26 cellular contexts compared by ENCODE assay signal in the genomic region with DNA sequence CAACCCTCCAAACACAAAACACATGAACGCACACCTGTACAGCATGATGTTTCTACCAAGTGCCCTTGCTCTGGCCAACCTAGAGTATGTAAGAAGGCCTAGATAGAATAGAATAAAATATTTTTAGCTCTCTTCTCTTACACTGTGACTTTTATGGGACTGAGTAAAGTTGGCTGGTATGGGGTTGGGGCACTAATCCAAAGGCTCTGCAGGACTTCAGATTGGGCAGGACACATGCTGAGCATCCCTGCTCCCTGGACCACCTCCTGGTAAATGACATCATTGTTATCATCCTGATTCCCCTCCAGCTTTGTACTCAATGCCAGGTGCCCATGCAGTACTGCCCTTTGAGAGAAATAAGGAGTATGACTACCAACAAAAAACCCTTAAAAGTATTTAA.
A peak's percentile ranks its signal among the peaks of the same experiment; 100 is the strongest.
DNase-seq lines count a peak whose midpoint lies in the region; ATAC-seq and TF ChIP-seq lines count a peak whose summit lies in the region.
"Had no signal": no experiment of that assay in that cellular context is flagged by ENCODE, and none has a peak within 500 bp of the region (broad histone marks: within the 10 kb centered on the region; RNA-seq: fewer than 3 reads in every experiment).

No MANE protein-coding gene starts in this region.

- H3K9me3 ChIP-seq in heart left ventricle: no peaks in the 10 kb centered on the region
- no peaks in the 10 kb centered on the region for H3K9me3 ChIP-seq in osteoblast (ENCODE audit: low read depth, low read length)
- H3K9me3 ChIP-seq in OCI-LY7 (ENCODE audit: low read length): no peaks in the 10 kb centered on the region
- H3K9me3 ChIP-seq in prostate gland: no peaks in the 10 kb centered on the region
- H3K9me3 ChIP-seq: ovary, testis had no signal

- H3K79me2 ChIP-seq in osteoblast (ENCODE audit: insufficient read depth, low read length): no peaks in the 10 kb centered on the region
- no peaks in the 10 kb centered on the region for H3K79me2 ChIP-seq in OCI-LY7 (ENCODE audit: insufficient read depth, low read depth, low read length)

- H4K20me1 ChIP-seq in osteoblast (ENCODE audit: insufficient read depth, low read length) (no peaks in the 10 kb centered on the region), OCI-LY7 (ENCODE audit: insufficient read depth, low read length) (no peaks in the 10 kb centered on the region)

- POLR2A ChIA-PET in activated CD4-positive, alpha-beta T cell treated with anti-CD3 and anti-CD28 coated beads, Interleukin-2, amount 10 ng/mL, durations not matched to agents 7 days and 5 days (lab: Charles Lee): no interaction called here
- POLR2A ChIA-PET in OCI-LY7 (lab: Charles Lee): no interaction called here

- no peaks in the 10 kb centered on the region for H3K9me2 ChIP-seq in OCI-LY7 (ENCODE audit: insufficient read depth, low read length)

- H3K27ac Mint-ChIP-seq in activated CD4-positive, alpha-beta T cell treated with anti-CD3 and anti-CD28 coated beads, Interleukin-2, amount 10 ng/mL, durations not matched to agents 24 days and 14 days: peak overlapping the region; percentile 13
- H3K27ac Mint-ChIP-seq in activated CD4-positive, alpha-beta T cell treated with anti-CD3 and anti-CD28 coated beads, Interleukin-2, amount 10 ng/mL, durations not matched to agents 7 days and 5 days: no peak overlapping the region
- H3K27ac Mint-ChIP-seq in glutamatergic neuron (ENCODE audit: unreplicated experiment): no peak overlapping the region
- H3K27ac Mint-ChIP-seq: activated B cell treated with CpG ODN at 0.5 μM for 24 hours; activated CD4-positive, alpha-beta memory T cell treated with anti-CD3 and anti-CD28 coated beads, Interleukin-2, amount 10 ng/mL, durations not matched to agents 7 days and 5 days; CD8-positive, alpha-beta T cell; naive thymus-derived CD4-positive, alpha-beta T cell had no signal

- H3K27ac ChIP-seq in heart left ventricle (peak overlapping the region; percentile 59 to 91 (median 76)), osteoblast (ENCODE audit: low read depth, low read length) (peak overlapping the region; percentile 95), OCI-LY7 (ENCODE audit: low read depth, low read length, poor library complexity, severe bottlenecking) (no peak overlapping the region), prostate gland (no peak overlapping the region)
- H3K27ac ChIP-seq: foreskin keratinocyte, ovary, testis had no signal

- TF ChIP-seq CTCF in heart left ventricle (IDR thresholded peaks at IDR 0.05) (no peak), osteoblast (IDR thresholded peaks at IDR 0.05; ENCODE audit: extremely low read depth, low read depth, low read length) (no peak), OCI-LY7 (conservative IDR thresholded peaks at IDR 0.05; ENCODE audit: low read length) (no peak), prostate gland (IDR thresholded peaks at IDR 0.05) (no peak), glutamatergic neuron (IDR thresholded peaks at IDR 0.05; ENCODE audit: partially characterized antibody, unreplicated experiment) (no peak)

- CTCF ChIA-PET in activated CD4-positive, alpha-beta T cell treated with anti-CD3 and anti-CD28 coated beads, Interleukin-2, amount 10 ng/mL, durations not matched to agents 7 days and 5 days (lab: Charles Lee): no interaction called here
- CTCF ChIA-PET in OCI-LY7 (lab: Charles Lee; ENCODE audit: unreplicated experiment): no interaction called here

- H3K36me3 ChIP-seq in heart left ventricle: peaks cover 0 to 16% (median 0%) of the 10 kb centered on the region in 9 donors
- no peaks in the 10 kb centered on the region for H3K36me3 ChIP-seq in osteoblast (ENCODE audit: insufficient read depth, low read length)
- no peaks in the 10 kb centered on the region for H3K36me3 ChIP-seq in OCI-LY7 (ENCODE audit: insufficient read depth, low read length)
- no peaks in the 10 kb centered on the region for H3K36me3 ChIP-seq in prostate gland
- H3K36me3 ChIP-seq: ovary had no signal

- H3K4me3 Mint-ChIP-seq in activated CD4-positive, alpha-beta T cell treated with anti-CD3 and anti-CD28 coated beads, Interleukin-2, amount 10 ng/mL, durations not matched to agents 24 days and 14 days: no peak overlapping the region
- H3K4me3 Mint-ChIP-seq in activated CD4-positive, alpha-beta T cell treated with anti-CD3 and anti-CD28 coated beads, Interleukin-2, amount 10 ng/mL, durations not matched to agents 7 days and 5 days: no peak overlapping the region
- H3K4me3 Mint-ChIP-seq in glutamatergic neuron (ENCODE audit: unreplicated experiment): no peak overlapping the region
- H3K4me3 Mint-ChIP-seq: activated B cell treated with CpG ODN at 0.5 μM for 24 hours; activated CD4-positive, alpha-beta memory T cell treated with anti-CD3 and anti-CD28 coated beads, Interleukin-2, amount 10 ng/mL, durations not matched to agents 7 days and 5 days; CD8-positive, alpha-beta T cell; naive thymus-derived CD4-positive, alpha-beta T cell had no signal

- no TSS peak for BruUV-seq in OCI-LY7 (replicated peaks; lab: Mats Ljungman, UMichigan)

- no peak for TF ChIP-seq POLR2A in heart left ventricle (IDR thresholded peaks at IDR 0.05)
- TF ChIP-seq POLR2A in prostate gland (IDR thresholded peaks at IDR 0.05): no peak

- H3K4me3 ChIP-seq in heart left ventricle (no peak overlapping the region), osteoblast (ENCODE audit: insufficient read depth, low read length) (no peak overlapping the region), OCI-LY7 (ENCODE audit: low read depth, low read length, poor library complexity, severe bottlenecking) (no peak overlapping the region), prostate gland (no peak overlapping the region)
- H3K4me3 ChIP-seq: ovary, testis had no signal

- ATAC-seq in heart left ventricle (peak; percentile 87 to 91 (median 90)), GM19397 (IDR thresholded peaks at IDR 0.05; ENCODE audit: unreplicated experiment) (no peak)
- ATAC-seq: CD8-positive, alpha-beta T cell; foreskin keratinocyte; naive thymus-derived CD4-positive, alpha-beta T cell had no signal

- intact Hi-C loops in activated CD4-positive, alpha-beta T cell treated with anti-CD3 and anti-CD28 coated beads, Interleukin-2, amount 10 ng/mL, durations not matched to agents 24 days and 14 days (cut with micrococcal nuclease): loop anchor here (10.0 kb wide), 1 partner anchor 215 kb away; no protein-coding TSS in a partner anchor
- intact Hi-C loops in heart left ventricle (cut with DNase I) (loop anchor here in 2 of 10 donors (5.0 kb wide), 1 partner anchor 37 kb away; no protein-coding TSS in a partner anchor), OCI-LY7 (cut with micrococcal nuclease; ENCODE audit: unreplicated experiment) (no loop called here), prostate gland (cut with DNase I) (no loop called here)

- WGBS in heart left ventricle, 4 donors: 41 to 69% (median 61%) methylated on average over 1 of the region's 1 CpG
- 82% methylated on average over 1 of the region's 1 CpG for whole genome bisulfite sequencing in prostate gland

- H3K27me3 Mint-ChIP-seq in activated CD4-positive, alpha-beta T cell treated with anti-CD3 and anti-CD28 coated beads, Interleukin-2, amount 10 ng/mL, durations not matched to agents 24 days and 14 days: no peaks in the 10 kb centered on the region
- H3K27me3 Mint-ChIP-seq in activated CD4-positive, alpha-beta T cell treated with anti-CD3 and anti-CD28 coated beads, Interleukin-2, amount 10 ng/mL, durations not matched to agents 7 days and 5 days: no peaks in the 10 kb centered on the region
- H3K27me3 Mint-ChIP-seq in glutamatergic neuron (ENCODE audit: unreplicated experiment): no peaks in the 10 kb centered on the region
- H3K27me3 Mint-ChIP-seq: activated B cell treated with CpG ODN at 0.5 μM for 24 hours; activated CD4-positive, alpha-beta memory T cell treated with anti-CD3 and anti-CD28 coated beads, Interleukin-2, amount 10 ng/mL, durations not matched to agents 7 days and 5 days had no signal

- H3K36me3 Mint-ChIP-seq in activated CD4-positive, alpha-beta T cell treated with anti-CD3 and anti-CD28 coated beads, Interleukin-2, amount 10 ng/mL, durations not matched to agents 24 days and 14 days (ENCODE audit: low read depth): peaks cover 3% of the 10 kb centered on the region
- no peaks in the 10 kb centered on the region for H3K36me3 Mint-ChIP-seq in activated CD4-positive, alpha-beta T cell treated with anti-CD3 and anti-CD28 coated beads, Interleukin-2, amount 10 ng/mL, durations not matched to agents 7 days and 5 days (ENCODE audit: low read depth)
- no peaks in the 10 kb centered on the region for H3K36me3 Mint-ChIP-seq in glutamatergic neuron (ENCODE audit: unreplicated experiment)
- H3K36me3 Mint-ChIP-seq: CD8-positive, alpha-beta T cell; naive thymus-derived CD4-positive, alpha-beta T cell had no signal

- H2AFZ ChIP-seq in osteoblast (ENCODE audit: low read length) (peak overlapping the region; percentile 8), OCI-LY7 (ENCODE audit: low read length) (no peak overlapping the region)

- peaks cover 11% of the 10 kb centered on the region for H3K4me1 Mint-ChIP-seq in activated CD4-positive, alpha-beta T cell treated with anti-CD3 and anti-CD28 coated beads, Interleukin-2, amount 10 ng/mL, durations not matched to agents 24 days and 14 days
- peaks cover 6% of the 10 kb centered on the region for H3K4me1 Mint-ChIP-seq in activated CD4-positive, alpha-beta T cell treated with anti-CD3 and anti-CD28 coated beads, Interleukin-2, amount 10 ng/mL, durations not matched to agents 7 days and 5 days
- H3K4me1 Mint-ChIP-seq in glutamatergic neuron (ENCODE audit: low read depth, unreplicated experiment): no peaks in the 10 kb centered on the region
- H3K4me1 Mint-ChIP-seq: activated B cell treated with CpG ODN at 0.5 μM for 24 hours; activated CD4-positive, alpha-beta memory T cell treated with anti-CD3 and anti-CD28 coated beads, Interleukin-2, amount 10 ng/mL, durations not matched to agents 7 days and 5 days had no signal

- H3K4me2 ChIP-seq in osteoblast (ENCODE audit: insufficient read depth, low read length) (no peak overlapping the region), OCI-LY7 (ENCODE audit: low read length) (no peak overlapping the region)

- H3K9me3 Mint-ChIP-seq in activated CD4-positive, alpha-beta T cell treated with anti-CD3 and anti-CD28 coated beads, Interleukin-2, amount 10 ng/mL, durations not matched to agents 24 days and 14 days: peaks cover 4% of the 10 kb centered on the region
- H3K9me3 Mint-ChIP-seq in activated CD4-positive, alpha-beta T cell treated with anti-CD3 and anti-CD28 coated beads, Interleukin-2, amount 10 ng/mL, durations not matched to agents 7 days and 5 days: no peaks in the 10 kb centered on the region
- H3K9me3 Mint-ChIP-seq in glutamatergic neuron (ENCODE audit: unreplicated experiment): no peaks in the 10 kb centered on the region
- H3K9me3 Mint-ChIP-seq: activated B cell treated with CpG ODN at 0.5 μM for 24 hours; activated CD4-positive, alpha-beta memory T cell treated with anti-CD3 and anti-CD28 coated beads, Interleukin-2, amount 10 ng/mL, durations not matched to agents 7 days and 5 days; CD8-positive, alpha-beta T cell; naive thymus-derived CD4-positive, alpha-beta T cell had no signal

- H3K4me1 ChIP-seq in heart left ventricle (peaks cover 0 to 67% (median 35%) of the 10 kb centered on the region in 12 donors), osteoblast (ENCODE audit: insufficient read depth, low read length) (peaks cover 62% of the 10 kb centered on the region), OCI-LY7 (ENCODE audit: insufficient read depth, low read length, poor library complexity, severe bottlenecking) (peaks cover 13% of the 10 kb centered on the region), prostate gland (replicated peaks) (no peaks in the 10 kb centered on the region)
- H3K4me1 ChIP-seq: foreskin keratinocyte, testis had no signal

- H3K27me3 ChIP-seq in heart left ventricle: no peaks in the 10 kb centered on the region
- H3K27me3 ChIP-seq in osteoblast (ENCODE audit: insufficient read depth, low read length): no peaks in the 10 kb centered on the region
- no peaks in the 10 kb centered on the region for H3K27me3 ChIP-seq in prostate gland (replicated peaks; ENCODE audit: insufficient read depth)
- H3K27me3 ChIP-seq: foreskin keratinocyte, ovary, testis had no signal

- no peak for DNase-seq in activated CD4-positive, alpha-beta T cell treated with anti-CD3 and anti-CD28 coated beads, Interleukin-2, amount 10 ng/mL, durations not matched to agents 24 days and 14 days
- DNase-seq in activated CD4-positive, alpha-beta T cell treated with anti-CD3 and anti-CD28 coated beads, Interleukin-2, amount 10 ng/mL, durations not matched to agents 7 days and 5 days: no peak
- peak in 4 of 5 donors; percentile 74 to 79 (median 78) for DNase-seq in heart left ventricle
- DNase-seq in osteoblast (ENCODE audit: insufficient read length, low spot score, missing footprints): no peak
- DNase-seq in OCI-LY7 (ENCODE audit: low spot score): no peak
- DNase-seq in prostate gland (ENCODE audit: low spot score): no peak
- no peak for DNase-seq in glutamatergic neuron
- DNase-seq: 8988T; activated B cell treated with CpG ODN at 0.5 μM for 24 hours; activated CD4-positive, alpha-beta memory T cell treated with anti-CD3 and anti-CD28 coated beads, Interleukin-2, amount 10 ng/mL, durations not matched to agents 7 days and 5 days; activated gamma-delta T cell; AML-193; CD8-positive, alpha-beta T cell; DMS53; erythroblast; foreskin keratinocyte; Karpas-422; kidney; naive thymus-derived CD4-positive, alpha-beta T cell; NCI-H187 treated with DMSO at 0.1 percent for 48 hours; NCI-H526 treated with DMSO at 0.1 percent for 48 hours; ovary; RPMI8226; T-helper 9 cell; testis had no signal

Comparison
In these comparisons a context has a peak if more than half of its experiments do, and no peak if none do; other contexts are left out.
1. DNase-seq: peak in heart left ventricle (4 of 5); none in activated CD4-positive, alpha-beta T cell treated with anti-CD3 and anti-CD28 coated beads, Interleukin-2, amount 10 ng/mL, durations not matched to agents 24 days and 14 days (single experiment), activated CD4-positive, alpha-beta T cell treated with anti-CD3 and anti-CD28 coated beads, Interleukin-2, amount 10 ng/mL, durations not matched to agents 7 days and 5 days (single experiment), osteoblast (single experiment), OCI-LY7 (single experiment), prostate gland (single experiment) and glutamatergic neuron (single experiment).
2. H3K27ac ChIP-seq: peak in heart left ventricle (12 of 12) and osteoblast (single experiment); none in OCI-LY7 (single experiment) and prostate gland (0 of 2).